Comparison of ENCODE assay signal across 8 cellular contexts in genomic region chr1:62438163-62438562, GRCh38. TPM values are rescaled to one million over a fixed set of nuclear protein-coding genes. Genes with fewer than 3 reads are reported as not detected.
DNase-seq lines count a peak whose midpoint lies in the region; ATAC-seq, FAIRE-seq and TF ChIP-seq lines count a peak whose summit lies in the region.

No MANE protein-coding gene starts in this region.

- FAIRE-seq in A549 (lab: Jason Lieb, UNC): no peak

- POLR2A ChIA-PET in A549 (lab: Yijun Ruan, JAX): no interaction called here

- no peak for TF ChIP-seq EP300 in A549 (IDR thresholded peaks at IDR 0.05)

- peak overlapping the region; percentile 88 for H3K4me2 ChIP-seq in A549

- H3K27me3 ChIP-seq in SJSA1 (replicated peaks): no peaks in the 10 kb centered on the region

- no peak for TF ChIP-seq RAD21 in A549 (conservative IDR thresholded peaks at IDR 0.05 in 1 of 2, IDR thresholded peaks at IDR 0.05 in 1 of 2)

- peak overlapping the region; percentile 96 to 100 for H3K27ac ChIP-seq in A549
- H3K27ac ChIP-seq in SJSA1: peak overlapping the region; percentile 98

- H3K4me1 ChIP-seq in A549: peaks cover 19% of the 10 kb centered on the region; the same call in 2 of the 3 replicates
- peaks cover 25% of the 10 kb centered on the region for H3K4me1 ChIP-seq in SJSA1 (replicated peaks)

- no peak for TF ChIP-seq POLR2A in A549 (IDR thresholded peaks at IDR 0.05; ENCODE audit: low read length)

- peaks cover 42% of the 10 kb centered on the region for H3K36me3 ChIP-seq in SJSA1

- WGBS in A549 (ENCODE audit: missing lambda C conversion rate): 0% methylated on average over 7 of the region's 7 CpGs

- H3K9me3 ChIP-seq in A549 (no peaks in the 10 kb centered on the region), SJSA1 (replicated peaks) (no peaks in the 10 kb centered on the region)

- ATAC-seq in A549 (no peak), GM18868 (IDR thresholded peaks at IDR 0.05; ENCODE audit: unreplicated experiment) (no peak)

- DNase-seq in A549 (ENCODE audit: low read depth in 1 of 2, low spot score in 1 of 2) (no peak), GM12865 (ENCODE audit: low read depth) (peak; percentile 19), SJSA1 (ENCODE audit: low read depth in 1 of 2, low spot score in 2 of 2) (peak in 1 of 2 experiments; percentile 31), fibroblast of pulmonary artery (ENCODE audit: low read depth) (peak; percentile 6), retinal pigment epithelial cell (ENCODE audit: low read depth) (no peak), COLO829 (ENCODE audit: low spot score) (no peak), NCI-H1048 (lab: John Stamatoyannopoulos, UW) (no peak)

- CTCF ChIA-PET in A549 (lab: Yijun Ruan, JAX): no interaction called here

- peak overlapping the region; percentile 97 for H3K4me3 ChIP-seq in A549
- peak overlapping the region; percentile 85 for H3K4me3 ChIP-seq in GM12865 (ENCODE audit: low read depth, low read length)
- H3K4me3 ChIP-seq in SJSA1: peak overlapping the region; percentile 66
- H3K4me3 ChIP-seq in fibroblast of pulmonary artery (replicated peaks; ENCODE audit: low read depth, low read length): peak overlapping the region; percentile 92
- H3K4me3 ChIP-seq in retinal pigment epithelial cell (ENCODE audit: low read length): peak overlapping the region; percentile 87

- no peak for TF ChIP-seq CTCF in A549 (IDR thresholded peaks at IDR 0.05)
- no peak for TF ChIP-seq CTCF in GM12865 (IDR thresholded peaks at IDR 0.05; ENCODE audit: insufficient read depth, low read depth, low read length, missing control alignments)
- TF ChIP-seq CTCF in fibroblast of pulmonary artery (IDR thresholded peaks at IDR 0.05; ENCODE audit: low read length, missing control alignments): no peak
- TF ChIP-seq CTCF in retinal pigment epithelial cell (conservative IDR thresholded peaks at IDR 0.05; ENCODE audit: low read depth, low read length): no peak

TF ChIP-seq in A549, 52 proteins besides CTCF, POLR2A, EP300 and RAD21:
- TF ChIP-seq HES2 (IDR thresholded peaks at IDR 0.05): no peak
- no peak for TF ChIP-seq HOXB5 (CRISPR knock-in tag; IDR thresholded peaks at IDR 0.05)
- no peak for TF ChIP-seq HMGXB4 (CRISPR knock-in tag; IDR thresholded peaks at IDR 0.05; ENCODE audit: borderline replicate concordance)
- no peak for TF ChIP-seq BCL3 (IDR thresholded peaks at IDR 0.05)
- TF ChIP-seq CHD2 (IDR thresholded peaks at IDR 0.05; ENCODE audit: low read length, partially characterized antibody): no peak
- TF ChIP-seq ZSCAN20 (CRISPR knock-in tag; IDR thresholded peaks at IDR 0.05): no peak
- TF ChIP-seq MAZ (IDR thresholded peaks at IDR 0.05; ENCODE audit: borderline replicate concordance, low read depth, low read length): no peak
- TF ChIP-seq CBX2 (IDR thresholded peaks at IDR 0.05; ENCODE audit: borderline replicate concordance, low read depth): no peak
- no peak for TF ChIP-seq RARB (CRISPR knock-in tag; IDR thresholded peaks at IDR 0.05)
- TF ChIP-seq ESRRA (IDR thresholded peaks at IDR 0.05; ENCODE audit: borderline replicate concordance, low read length): no peak
- TF ChIP-seq FOSL2 (IDR thresholded peaks at IDR 0.05): no peak
- TF ChIP-seq FOSL2 (CRISPR knock-in tag; IDR thresholded peaks at IDR 0.05): no peak
- TF ChIP-seq HDAC2 (IDR thresholded peaks at IDR 0.05): no peak
- no peak for TF ChIP-seq USF2 (IDR thresholded peaks at IDR 0.05)

RNA-seq across cellular contexts. Expression of gene USP1, which starts 1.3 kb away (rescaled TPM):
- polyA plus RNA-seq in A549 (2011; rRNA removed): 18.5 and 31.4 TPM in 2 replicates
- 5.7 and 5.8 TPM in 2 replicates for polyA plus RNA-seq in A549 (2012; cell fraction: cytosol; rRNA removed)
- polyA plus RNA-seq in A549 (2012; cell fraction: nucleus; rRNA removed): 3.8 and 6.0 TPM in 2 replicates
- polyA plus RNA-seq in A549 (2017; fragmentation: RNase III; extraction: RNeasy Plus Mini Kit Qiagen cat#74134 plus additional on column Dnase treatment): 23.5 to 26.4 TPM (median 24.8 TPM) in 3 replicates
- polyA minus RNA-seq in A549 (2011; rRNA and poly(A)+ RNA removed): 5.1 and 6.2 TPM in 2 replicates
- 100 and 106 TPM in 2 replicates for total RNA-seq in SJSA1 (2014; rRNA removed; shearing (Covaris generic))

Comparison
In these comparisons a context has a peak if more than half of its experiments do, and no peak if none do; other contexts are left out.
1. DNase-seq: peak in GM12865 (single experiment) and fibroblast of pulmonary artery (single experiment); none in A549 (0 of 2), retinal pigment epithelial cell (single experiment), COLO829 (single experiment) and NCI-H1048 (single experiment).
2. Peak in every context shown above with its lines, with median percentiles within 50 percentile points of each other: H3K4me3 ChIP-seq.